9 cellular contexts compared by ENCODE assay signal in genomic region chr9:37943329-37944265, GRCh38. TPM values are rescaled to one million over a fixed set of nuclear protein-coding genes. Genes with fewer than 3 reads are reported as not detected.
DNase-seq lines count a peak whose midpoint lies in the region; ATAC-seq, FAIRE-seq and TF ChIP-seq lines count a peak whose summit lies in the region.
"Had no signal": no experiment of that assay in that cellular context is flagged by ENCODE, and none has a peak within 500 bp of the region (broad histone marks: within the 10 kb centered on the region; RNA-seq: fewer than 3 reads in every experiment).

No MANE protein-coding gene starts in this region.

- H3K9me3 Mint-ChIP-seq in CD14-positive monocyte, result no peaks in the 10 kb centered on the region
- H3K9me3 Mint-ChIP-seq: activated naive CD4-positive, alpha-beta T cell treated with anti-CD3 and anti-CD28 coated beads for 36 hours had no signal

- H3K4me2 ChIP-seq in HepG2 (ENCODE audit: low read depth, low read length), result no peak overlapping the region

- peaks cover 37% of the 10 kb centered on the region for H3K4me1 ChIP-seq in HUES6 (ENCODE audit: control insufficient read depth, insufficient read depth, low read length)
- H3K4me1 ChIP-seq in HepG2 (ENCODE audit: insufficient read depth, low read length), result peaks cover 32% of the 10 kb centered on the region

- no peak for TF ChIP-seq RAD21 in HepG2 (CRISPR knock-in tag; IDR thresholded peaks at IDR 0.05)

- peaks cover 13% of the 10 kb centered on the region; the same call in 1 of the 2 replicates for H4K20me1 ChIP-seq in HepG2 (ENCODE audit: insufficient read depth, low read length)

- TF ChIP-seq EP300 in HepG2 (IDR thresholded peaks at IDR 0.05; ENCODE audit: low read depth in 2 of 2, low read length in 2 of 2) (no peak), HepG2 (CRISPR knock-in tag; IDR thresholded peaks at IDR 0.05; ENCODE audit: borderline replicate concordance) (no peak)

- H3K9ac ChIP-seq in HUES6 (ENCODE audit: low read length) (no peak overlapping the region), HepG2 (ENCODE audit: insufficient read depth, low read depth, low read length) (no peak overlapping the region)

- peaks cover 0 to 3% (median 0%) of the 10 kb centered on the region in 3 donors for H3K27me3 Mint-ChIP-seq in CD14-positive monocyte (ENCODE audit: low read depth in 3 of 3)

- peaks cover 15 to 19% of the 10 kb centered on the region in 2 donors for H3K36me3 Mint-ChIP-seq in CD14-positive monocyte

- ATAC-seq in HepG2, result no peak

- FAIRE-seq in HepG2 (lab: Jason Lieb, UNC) (no peak), urothelium cell line (lab: Jason Lieb, UNC) (peak; percentile 68)

- no peak for TF ChIP-seq CTCF in HepG2 (CRISPR knock-in tag; IDR thresholded peaks at IDR 0.05)
- no peak for TF ChIP-seq CTCF in CD14-positive monocyte (IDR thresholded peaks at IDR 0.05)

- no peak for TF ChIP-seq POLR2A in HepG2 (IDR thresholded peaks at IDR 0.05; ENCODE audit: insufficient read depth in 1 of 2, low read depth in 2 of 2, low read length in 2 of 2)

- CTCF ChIA-PET in HepG2 (lab: Yijun Ruan, JAX; ENCODE audit: low intra/inter-chr PET ratio, low total read pairs), result no interaction called here

- H3K9me3 ChIP-seq in HUES6 (ENCODE audit: control insufficient read depth, insufficient read depth, low read depth, low read length) (no peaks in the 10 kb centered on the region), HepG2 (ENCODE audit: low read length) (no peaks in the 10 kb centered on the region)

- BruUV-seq in HepG2 (replicated peaks; lab: Mats Ljungman, UMichigan), result no TSS peak

- no peak overlapping the region for H2AFZ ChIP-seq in HepG2 (ENCODE audit: low read length)

- peaks cover 36% of the 10 kb centered on the region; the same call in 1 of the 2 replicates for H3K36me3 ChIP-seq in HUES6 (ENCODE audit: control insufficient read depth, insufficient read depth, low read length)
- H3K36me3 ChIP-seq in HepG2 (replicated peaks in 1 of 2; ENCODE audit: control insufficient read depth in 1 of 2, insufficient read depth in 2 of 2, low read length in 2 of 2), result peaks cover 56 to 100% of the 10 kb centered on the region in 2 experiments

- H3K4me3 ChIP-seq in HUES6 (ENCODE audit: low read depth, low read length), result no peak overlapping the region
- no peak overlapping the region for H3K4me3 ChIP-seq in HepG2 (replicated peaks in 1 of 3; ENCODE audit: insufficient read depth in 1 of 3, low read depth in 2 of 3, low read length in 3 of 3)

- DNase-seq in dedifferentiated amniotic fluid mesenchymal stem cell (ENCODE audit: extremely low spot score), result peak; percentile 79
- no peak for DNase-seq in HepG2 (ENCODE audit: low spot score)
- peak; percentile 68 for DNase-seq in urothelium cell line (ENCODE audit: low spot score)
- DNase-seq in mesenteric fat pad (ENCODE audit: low spot score), result no peak
- no peak for DNase-seq in NCI-H1417 treated with DMSO at 0.1 percent for 48 hours (lab: John Stamatoyannopoulos, UW)
- DNase-seq in CD14-positive monocyte (ENCODE audit: low spot score), result no peak
- DNase-seq: activated naive CD4-positive, alpha-beta T cell treated with anti-CD3 and anti-CD28 coated beads for 36 hours; KBM-7 had no signal

- H3K27ac ChIP-seq in HUES6 (ENCODE audit: low read depth, low read length), result peak overlapping the region; percentile 25; the same call in 1 of the 2 replicates
- H3K27ac ChIP-seq in HepG2 (ENCODE audit: extremely low read length, insufficient read depth, low read length), result no peak overlapping the region

- 91% methylated on average over 10 of the region's 12 CpGs for WGBS in HepG2 (ENCODE audit: low lambda C conversion rate)

- H3K4me1 Mint-ChIP-seq in CD14-positive monocyte, result peaks cover 3% of the 10 kb centered on the region

- no peaks in the 10 kb centered on the region for H3K79me2 ChIP-seq in HepG2 (ENCODE audit: insufficient read depth, low read length)

- H3K27ac Mint-ChIP-seq in CD14-positive monocyte, result no peak overlapping the region
- H3K27ac Mint-ChIP-seq: activated naive CD4-positive, alpha-beta T cell treated with anti-CD3 and anti-CD28 coated beads for 36 hours had no signal

- H3K27me3 ChIP-seq in HUES6 (ENCODE audit: control insufficient read depth, insufficient read depth, low read length) (no peaks in the 10 kb centered on the region), HepG2 (ENCODE audit: control insufficient read depth in 1 of 2, insufficient read depth in 2 of 2, low read length in 2 of 2) (no peaks in the 10 kb centered on the region)

- intact Hi-C loops in HepG2 (cut with micrococcal nuclease; ENCODE audit: unreplicated experiment) (no loop called here), CD14-positive monocyte (cut with micrococcal nuclease) (no loop called here)

- POLR2A ChIA-PET in HepG2 (lab: Yijun Ruan, JAX), result no interaction called here

- in situ Hi-C loops in HepG2 (cut with HindIII; ENCODE audit: extremely low pct_ligation_motif_present, low pct_unique_long_range_greater_than_20kb), result no loop called here

- H3K4me3 Mint-ChIP-seq in CD14-positive monocyte, result no peak overlapping the region
- H3K4me3 Mint-ChIP-seq: activated naive CD4-positive, alpha-beta T cell treated with anti-CD3 and anti-CD28 coated beads for 36 hours had no signal

TF ChIP-seq in HepG2, 621 proteins besides CTCF, POLR2A, EP300 and RAD21:
- TF ChIP-seq RBM22 (optimal IDR thresholded peaks at IDR 0.05; ENCODE audit: low read length), result peak; percentile 68
- TF ChIP-seq, protein P1, sequence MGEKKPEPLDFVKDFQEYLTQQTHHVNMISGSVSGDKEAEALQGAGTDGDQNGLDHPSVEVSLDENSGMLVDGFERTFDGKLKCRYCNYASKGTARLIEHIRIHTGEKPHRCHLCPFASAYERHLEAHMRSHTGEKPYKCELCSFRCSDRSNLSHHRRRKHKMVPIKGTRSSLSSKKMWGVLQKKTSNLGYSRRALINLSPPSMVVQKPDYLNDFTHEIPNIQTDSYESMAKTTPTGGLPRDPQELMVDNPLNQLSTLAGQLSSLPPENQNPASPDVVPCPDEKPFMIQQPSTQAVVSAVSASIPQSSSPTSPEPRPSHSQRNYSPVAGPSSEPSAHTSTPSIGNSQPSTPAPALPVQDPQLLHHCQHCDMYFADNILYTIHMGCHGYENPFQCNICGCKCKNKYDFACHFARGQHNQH (CRISPR knock-in tag; IDR thresholded peaks at IDR 0.05), result no peak
TF ChIP-seq in HepG2: peak in this region for 1.

RNA-seq across cellular contexts. Expression of gene SLC25A51, which starts 39.7 kb away (rescaled TPM):
- total RNA-seq in HepG2 (2016; rRNA removed; fragmentation: Illumina TruSeq; extraction: Trizol), result 37.7 and 40.7 TPM in 2 replicates
- 39.8 and 41.5 TPM in 2 replicates for total RNA-seq in HepG2 (2016; cell fraction: cytosol; rRNA removed; fragmentation: Illumina TruSeq; extraction: Trizol; ENCODE audit: low read depth)
- total RNA-seq in HepG2 (2016; cell fraction: insoluble cytoplasmic fraction; rRNA removed; fragmentation: Illumina TruSeq; extraction: Trizol), result 35.8 and 36.3 TPM in 2 replicates
- total RNA-seq in HepG2 (2016; cell fraction: membrane; rRNA removed; fragmentation: Illumina TruSeq; extraction: Trizol), result 69.7 and 71.8 TPM in 2 replicates
- 20.0 and 24.7 TPM in 2 replicates for total RNA-seq in HepG2 (2016; cell fraction: nucleus; rRNA removed; fragmentation: Illumina TruSeq; extraction: Trizol)
- polyA plus RNA-seq in HepG2 (2011; rRNA removed), result 14.6 and 15.4 TPM in 2 replicates
- polyA plus RNA-seq in HepG2 (2011; cell fraction: cytosol; rRNA removed), result 8.9 and 11.5 TPM in 2 replicates
- 11.8 and 14.7 TPM in 2 replicates for polyA plus RNA-seq in HepG2 (2011; cell fraction: nucleus; rRNA removed)
- polyA plus RNA-seq in HepG2 (2012), result 6.0 and 8.4 TPM in 2 replicates
- polyA plus RNA-seq in HepG2 (2016; cell fraction: cytosol; fragmentation: Illumina TruSeq; extraction: Trizol; ENCODE audit: low read depth), result 44.8 and 48.9 TPM in 2 replicates
- 19.9 and 21.9 TPM in 2 replicates for polyA plus RNA-seq in HepG2 (2016; cell fraction: insoluble cytoplasmic fraction; fragmentation: Illumina TruSeq; extraction: Trizol; ENCODE audit: low read depth)
- 48.0 and 51.0 TPM in 2 replicates for polyA plus RNA-seq in HepG2 (2016; cell fraction: membrane; fragmentation: Illumina TruSeq; extraction: Trizol; ENCODE audit: low read depth)
- 17.6 and 20.1 TPM in 2 replicates for polyA plus RNA-seq in HepG2 (2016; cell fraction: nucleus; fragmentation: Illumina TruSeq; extraction: Trizol; ENCODE audit: insufficient read depth, low read depth)
- 41.7 and 51.3 TPM in 2 replicates for polyA minus RNA-seq in HepG2 (2011; rRNA and poly(A)+ RNA removed; ENCODE audit: low replicate concordance)
- 17.5 and 18.0 TPM in 2 replicates for polyA minus RNA-seq in HepG2 (2011; cell fraction: cytosol; rRNA and poly(A)+ RNA removed)
- polyA minus RNA-seq in HepG2 (2011; cell fraction: nucleus; rRNA and poly(A)+ RNA removed), result 40.2 and 47.6 TPM in 2 replicates
- 59.2 TPM for total RNA-seq in mesenteric fat pad
- polyA plus RNA-seq in CD14-positive monocyte, result 1 to 10 TPM; 5.9 to 8.9 TPM

Comparison
In these comparisons a context has a peak if more than half of its experiments do, and no peak if none do; other contexts are left out.
1. DNase-seq: peak in dedifferentiated amniotic fluid mesenchymal stem cell (single experiment) and urothelium cell line (single experiment); none in HepG2 (single experiment), mesenteric fat pad (single experiment), NCI-H1417 treated with DMSO at 0.1 percent for 48 hours (single experiment) and CD14-positive monocyte (single experiment).